1 cellular context compared by ENCODE assay signal in the genomic region with DNA sequence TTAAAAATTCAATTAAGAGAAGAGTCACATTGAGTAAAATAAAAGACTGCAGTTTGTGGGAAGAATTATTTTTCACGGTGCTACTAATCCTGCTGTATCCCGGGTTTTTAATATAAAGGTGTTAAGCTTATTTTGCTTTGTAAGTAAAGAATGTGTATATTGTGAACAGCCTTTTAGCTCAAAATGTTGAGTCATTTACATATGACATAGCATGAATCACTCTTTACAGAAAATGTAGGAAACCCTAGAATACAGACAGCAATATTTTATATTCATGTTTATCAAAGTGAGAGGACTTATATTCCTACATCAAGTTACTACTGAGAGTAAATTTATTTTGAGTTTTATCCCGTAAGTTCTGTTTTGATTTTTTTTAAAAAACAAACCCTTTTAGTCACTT.
TF ChIP-seq lines count a peak whose summit lies in the region.

No MANE protein-coding gene starts in this region.

TF ChIP-seq in IMR-90, 13 proteins besides CTCF, POLR2A, EP300 and RAD21:
- no peak for TF ChIP-seq RFX5 (IDR thresholded peaks at IDR 0.05; ENCODE audit: low read depth, low read length)
- no peak for TF ChIP-seq CHD1 (IDR thresholded peaks at IDR 0.05; ENCODE audit: low read depth, low read length)
- no peak for TF ChIP-seq FOS (IDR thresholded peaks at IDR 0.05; ENCODE audit: low read depth, low read length)
- TF ChIP-seq CEBPB (IDR thresholded peaks at IDR 0.05; ENCODE audit: low read depth, low read length) = no peak
- no peak for TF ChIP-seq MAZ (IDR thresholded peaks at IDR 0.05; ENCODE audit: borderline replicate concordance, low read depth, low read length)
- TF ChIP-seq RCOR1 (IDR thresholded peaks at IDR 0.05; ENCODE audit: insufficient replicate concordance, low read length) = no peak
